Comparison of ENCODE assay signal across 23 cellular contexts in genomic region chr4:176435891-176436499, GRCh38.
DNase-seq lines count a peak whose midpoint lies in the region; ATAC-seq and TF ChIP-seq lines count a peak whose summit lies in the region.
"Had no signal": no experiment of that assay in that cellular context is flagged by ENCODE, and none has a peak within 500 bp of the region (broad histone marks: within the 10 kb centered on the region; RNA-seq: fewer than 3 reads in every experiment).

No MANE protein-coding gene starts in this region.

- H3K4me3 ChIP-seq in BJ (ENCODE audit: low read depth, low read length) (no peak overlapping the region), mesenchymal stem cell (ENCODE audit: insufficient read depth in 1 of 2, low read depth in 1 of 2, low read length in 2 of 2) (no peak overlapping the region)
- H3K4me3 ChIP-seq: heart right ventricle, lung, prostate gland had no signal

- no peak overlapping the region for H3K18ac ChIP-seq in mesenchymal stem cell (ENCODE audit: low read depth in 1 of 2, low read length in 2 of 2)

- H4K91ac ChIP-seq in mesenchymal stem cell (ENCODE audit: low read length), result no peak overlapping the region

- no peaks in the 10 kb centered on the region for H3K36me3 ChIP-seq in BJ (ENCODE audit: control insufficient read depth, insufficient read depth, low read length)
- H3K36me3 ChIP-seq in mesenchymal stem cell (ENCODE audit: control insufficient read depth in 1 of 2, insufficient read depth in 2 of 2, low read depth in 1 of 2, low read length in 2 of 2), result no peaks in the 10 kb centered on the region
- H3K36me3 ChIP-seq: BE2C, heart right ventricle, prostate gland had no signal

- H2AFZ ChIP-seq in mesenchymal stem cell (ENCODE audit: low read depth, low read length), result no peak overlapping the region

- no peak overlapping the region for H2AK5ac ChIP-seq in mesenchymal stem cell (ENCODE audit: low read length, severe bottlenecking)

- POLR2A ChIA-PET in BJ (lab: Charles Lee), result no interaction called here

- H2BK5ac ChIP-seq in mesenchymal stem cell (ENCODE audit: low read depth, low read length, poor library complexity, severe bottlenecking), result no peak overlapping the region

- H3K27me3 ChIP-seq in BJ (ENCODE audit: control insufficient read depth, insufficient read depth, low read length) (no peaks in the 10 kb centered on the region), mesenchymal stem cell (ENCODE audit: control insufficient read depth in 1 of 2, insufficient read depth in 1 of 2, low read length in 2 of 2) (no peaks in the 10 kb centered on the region)
- H3K27me3 ChIP-seq: BE2C, heart right ventricle had no signal

- no peak overlapping the region for H4K8ac ChIP-seq in mesenchymal stem cell (ENCODE audit: low read length)

- no peaks in the 10 kb centered on the region for H3K36me3 Mint-ChIP-seq in T-helper 17 cell (ENCODE audit: low read depth)
- H3K36me3 Mint-ChIP-seq: natural killer cell had no signal

- ATAC-seq in HG02642 (IDR thresholded peaks at IDR 0.05; ENCODE audit: poor library complexity, unreplicated experiment) (peak; percentile 6), HG03039 (IDR thresholded peaks at IDR 0.05; ENCODE audit: unreplicated experiment) (no peak), T-helper 17 cell (no peak)
- ATAC-seq: heart right ventricle, natural killer cell, Right ventricle myocardium inferior had no signal

- H3K4ac ChIP-seq in mesenchymal stem cell (ENCODE audit: low read depth in 1 of 2, low read length in 2 of 2), result no peak overlapping the region

- no peak for TF ChIP-seq CTCF in BJ (IDR thresholded peaks at IDR 0.05; ENCODE audit: insufficient read depth, low read depth, low read length)

- no peak overlapping the region for H3K9ac ChIP-seq in mesenchymal stem cell (ENCODE audit: low read length)

- no peak overlapping the region for H2BK15ac ChIP-seq in mesenchymal stem cell (ENCODE audit: low read depth, poor library complexity, severe bottlenecking)

- CTCF ChIA-PET in BJ (lab: Yijun Ruan, JAX), result no interaction called here

- H3K23ac ChIP-seq in mesenchymal stem cell (ENCODE audit: low read length in 2 of 2), result no peak overlapping the region

- H3K4me1 ChIP-seq in mesenchymal stem cell (ENCODE audit: control insufficient read depth, insufficient read depth, low read depth, low read length), result peaks cover 1% of the 10 kb centered on the region
- H3K4me1 ChIP-seq: BE2C, prostate gland had no signal

- no peak overlapping the region for H3K27ac Mint-ChIP-seq in T-helper 17 cell
- H3K27ac Mint-ChIP-seq: natural killer cell had no signal

- peaks cover 9% of the 10 kb centered on the region for H3K4me1 Mint-ChIP-seq in T-helper 17 cell

- H3K27me3 Mint-ChIP-seq in T-helper 17 cell, result no peaks in the 10 kb centered on the region

- no peak overlapping the region for H3K14ac ChIP-seq in mesenchymal stem cell (ENCODE audit: low read length in 2 of 2)

- DNase-seq in BJ (ENCODE audit: low read depth), result peak; percentile 83
- peak; percentile 37 for DNase-seq in brain pericyte (ENCODE audit: low read depth, low spot score)
- DNase-seq in mesenchymal stem cell, result peak; percentile 1
- no peak for DNase-seq in NAMALWA (ENCODE audit: low spot score)
- DNase-seq in T-helper 17 cell, result no peak
- no peak for DNase-seq in NOMO-1 (lab: John Stamatoyannopoulos, UW; ENCODE audit: unreplicated experiment in 2 of 2)
- DNase-seq: activated CD4-positive, alpha-beta T cell treated with anti-CD3 and anti-CD28 coated beads for 1 hour; activated CD8-positive, alpha-beta memory T cell treated with anti-CD3 and anti-CD28 coated beads, Interleukin-2, amount 50 U/mL, for 4 hours; activated gamma-delta T cell treated with Interleukin-2 at 50 U/mL for 16 hours; aorta; BE2C; H7; heart right ventricle; natural killer cell; NCI-H1436; NCI-H2227 treated with DMSO at 0.1 percent for 48 hours; NK-92 treated with Interleukin-12 subunit alpha and Interleukin-12 subunit beta, amount 100 ng/mL, for 24 hours; stimulated activated CD4-positive, alpha-beta T cell treated with anti-CD3 and anti-CD28 coated beads, Interleukin-12 subunit alpha, Interleukin-12 subunit beta, amount 100 ng/mL, for 4 hours had no signal

- 73% methylated on average over 3 of the region's 3 CpGs for WGBS in mesenchymal stem cell

- H3K9me3 ChIP-seq in mesenchymal stem cell (ENCODE audit: control insufficient read depth, low read length) (no peaks in the 10 kb centered on the region), T-helper 17 cell (ENCODE audit: control insufficient read depth, low read length, poor library complexity, severe bottlenecking) (no peaks in the 10 kb centered on the region)
- H3K9me3 ChIP-seq: BE2C, heart right ventricle, prostate gland had no signal

- no peaks in the 10 kb centered on the region for H3K79me1 ChIP-seq in mesenchymal stem cell (replicated peaks; ENCODE audit: low read length, poor library complexity, severe bottlenecking)

- H3K27ac ChIP-seq in mesenchymal stem cell (ENCODE audit: low read length, poor library complexity, severe bottlenecking), result no peak overlapping the region
- H3K27ac ChIP-seq: heart right ventricle, prostate gland had no signal

- no peak overlapping the region for H3K4me2 ChIP-seq in mesenchymal stem cell (ENCODE audit: low read length, poor library complexity, severe bottlenecking)

- H2BK120ac ChIP-seq in mesenchymal stem cell (ENCODE audit: low read depth, low read length), result no peak overlapping the region

- H2BK12ac ChIP-seq in mesenchymal stem cell (ENCODE audit: low read length in 2 of 2), result no peak overlapping the region

- H3K4me3 Mint-ChIP-seq in T-helper 17 cell, result no peak overlapping the region
- H3K4me3 Mint-ChIP-seq: natural killer cell had no signal

Comparison
In these comparisons a context has a peak if more than half of its experiments do, and no peak if none do; other contexts are left out.
1. DNase-seq: peak in BJ (single experiment), brain pericyte (single experiment) and mesenchymal stem cell (single experiment); none in NAMALWA (single experiment), T-helper 17 cell (0 of 3) and NOMO-1 (0 of 2).